Comparison of ENCODE assay signal across 1 cellular context in the genomic region with DNA sequence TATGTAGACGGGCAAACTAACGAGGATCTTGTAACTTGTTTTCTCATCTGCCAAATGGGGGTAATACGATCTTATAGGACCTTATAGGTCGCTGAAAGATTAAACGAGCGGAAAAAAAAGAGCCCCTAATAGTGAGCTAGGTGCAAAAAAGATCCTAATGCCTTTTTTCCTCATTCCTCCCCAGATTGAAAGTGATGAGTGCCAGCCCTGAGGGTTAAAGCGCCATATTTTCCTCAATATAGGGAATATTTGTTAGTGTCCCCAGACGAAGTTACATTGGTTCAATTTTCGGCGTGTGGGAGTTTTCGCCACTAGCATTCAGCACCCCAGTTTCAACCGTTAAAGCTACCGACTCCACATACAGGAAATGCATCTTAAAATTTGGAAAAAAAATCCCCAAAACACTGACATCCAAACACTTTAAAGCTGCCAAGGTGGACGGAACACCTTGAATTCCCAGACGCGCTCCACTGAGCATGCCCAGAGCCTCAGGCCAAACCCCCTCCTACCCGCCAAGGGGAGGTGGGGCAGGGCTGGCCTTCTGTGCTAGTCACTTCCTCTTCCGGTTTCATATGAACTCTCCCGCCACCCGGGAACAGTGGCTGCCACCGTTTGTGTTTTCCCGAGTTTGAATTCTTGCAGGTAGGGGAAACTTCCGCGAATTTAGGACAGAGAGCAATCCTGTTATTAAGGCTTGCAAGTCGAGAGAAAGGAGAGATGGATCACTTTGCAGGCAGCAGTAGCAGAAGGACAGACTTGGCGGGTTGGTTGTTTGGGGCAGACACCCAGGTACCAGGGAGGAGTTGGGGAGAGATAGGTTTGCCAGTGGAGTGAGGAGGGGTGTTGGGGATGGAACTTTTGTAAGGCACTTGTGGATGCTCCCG.
TF ChIP-seq lines count a peak whose summit lies in the region.

A gene with protein sequence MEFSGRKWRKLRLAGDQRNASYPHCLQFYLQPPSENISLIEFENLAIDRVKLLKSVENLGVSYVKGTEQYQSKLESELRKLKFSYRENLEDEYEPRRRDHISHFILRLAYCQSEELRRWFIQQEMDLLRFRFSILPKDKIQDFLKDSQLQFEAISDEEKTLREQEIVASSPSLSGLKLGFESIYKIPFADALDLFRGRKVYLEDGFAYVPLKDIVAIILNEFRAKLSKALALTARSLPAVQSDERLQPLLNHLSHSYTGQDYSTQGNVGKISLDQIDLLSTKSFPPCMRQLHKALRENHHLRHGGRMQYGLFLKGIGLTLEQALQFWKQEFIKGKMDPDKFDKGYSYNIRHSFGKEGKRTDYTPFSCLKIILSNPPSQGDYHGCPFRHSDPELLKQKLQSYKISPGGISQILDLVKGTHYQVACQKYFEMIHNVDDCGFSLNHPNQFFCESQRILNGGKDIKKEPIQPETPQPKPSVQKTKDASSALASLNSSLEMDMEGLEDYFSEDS (plus strand): TSS at position 571 of the 884 bp plus-strand sequence. CDS start 816 bp downstream, outside the sequence.

TF ChIP-seq in K562, 482 proteins besides CTCF, POLR2A, EP300 and RAD21 (continued from another document and continues in another):
- TF ChIP-seq HOMEZ (CRISPR knock-in tag; IDR thresholded peaks at IDR 0.05): no peak
- no peak; the same call in 1 of the 2 replicates for TF ChIP-seq NFRKB (IDR thresholded peaks at IDR 0.05; ENCODE audit: low read depth)
- TF ChIP-seq FOSL1 (tag; conservative IDR thresholded peaks at IDR 0.05): no peak
- no peak for TF ChIP-seq ZNF551 (CRISPR knock-in tag; IDR thresholded peaks at IDR 0.05)
- TF ChIP-seq ZC3H11A (IDR thresholded peaks at IDR 0.05; ENCODE audit: low read depth, low read length): no peak
- no peak for TF ChIP-seq POLR2AphosphoS2 (IDR thresholded peaks at IDR 0.05; ENCODE audit: low read length)
- no peak for TF ChIP-seq CEBPG (CRISPR knock-in tag; IDR thresholded peaks at IDR 0.05)
- TF ChIP-seq CEBPG (tag; conservative IDR thresholded peaks at IDR 0.05 in 1 of 2, IDR thresholded peaks at IDR 0.05 in 1 of 2): no peak
- TF ChIP-seq ZNF184 (CRISPR knock-in tag; IDR thresholded peaks at IDR 0.05): no peak
- TF ChIP-seq NR3C1 (CRISPR knock-in tag; IDR thresholded peaks at IDR 0.05): no peak
- no peak for TF ChIP-seq ILF3 (IDR thresholded peaks at IDR 0.05; ENCODE audit: borderline replicate concordance)
- 0 out of 2 replicates have a peak, but pooled peaks have one; percentile 45 for TF ChIP-seq SP1 (CRISPR knock-in tag; IDR thresholded peaks at IDR 0.05)
- peak; percentile 69 for TF ChIP-seq C11orf30 (IDR thresholded peaks at IDR 0.05; ENCODE audit: low read depth)
- TF ChIP-seq XRCC5 (IDR thresholded peaks at IDR 0.05; ENCODE audit: low read depth, low read length): 0 out of 2 replicates have a peak, but pooled peaks have one; percentile 25
- peak; percentile 63; the same call in 1 of the 2 replicates for TF ChIP-seq E2F3 (CRISPR knock-in tag; IDR thresholded peaks at IDR 0.05)
- no peak for TF ChIP-seq ZSCAN29 (IDR thresholded peaks at IDR 0.05)
- peak; percentile 17 for TF ChIP-seq SAP30 (IDR thresholded peaks at IDR 0.05; ENCODE audit: borderline replicate concordance, insufficient read depth, low read depth, low read length, poor library complexity, severe bottlenecking)
- no peak for TF ChIP-seq ZNF3 (CRISPR knock-in tag; IDR thresholded peaks at IDR 0.05)
- TF ChIP-seq, protein P1, sequence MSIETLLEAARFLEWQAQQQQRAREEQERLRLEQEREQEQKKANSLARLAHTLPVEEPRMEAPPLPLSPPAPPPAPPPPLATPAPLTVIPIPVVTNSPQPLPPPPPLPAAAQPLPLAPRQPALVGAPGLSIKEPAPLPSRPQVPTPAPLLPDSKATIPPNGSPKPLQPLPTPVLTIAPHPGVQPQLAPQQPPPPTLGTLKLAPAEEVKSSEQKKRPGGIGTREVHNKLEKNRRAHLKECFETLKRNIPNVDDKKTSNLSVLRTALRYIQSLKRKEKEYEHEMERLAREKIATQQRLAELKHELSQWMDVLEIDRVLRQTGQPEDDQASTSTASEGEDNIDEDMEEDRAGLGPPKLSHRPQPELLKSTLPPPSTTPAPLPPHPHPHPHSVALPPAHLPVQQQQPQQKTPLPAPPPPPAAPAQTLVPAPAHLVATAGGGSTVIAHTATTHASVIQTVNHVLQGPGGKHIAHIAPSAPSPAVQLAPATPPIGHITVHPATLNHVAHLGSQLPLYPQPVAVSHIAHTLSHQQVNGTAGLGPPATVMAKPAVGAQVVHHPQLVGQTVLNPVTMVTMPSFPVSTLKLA (conservative IDR thresholded peaks at IDR 0.05): peak in 1 of 2 experiments; percentile 57; a peak in 3 of 4 replicates
- no peak for TF ChIP-seq ZNF75A (CRISPR knock-in tag; IDR thresholded peaks at IDR 0.05)
- no peak for TF ChIP-seq ZNF561 (CRISPR knock-in tag; conservative IDR thresholded peaks at IDR 0.05)
- no peak; a peak in 1 of 4 replicates for TF ChIP-seq RCOR1 (IDR thresholded peaks at IDR 0.05; ENCODE audit: borderline replicate concordance in 1 of 2, low read depth in 2 of 2, low read length in 2 of 2)
- TF ChIP-seq TFAM (CRISPR knock-in tag; conservative IDR thresholded peaks at IDR 0.05): no peak
- TF ChIP-seq SMARCA4 (IDR thresholded peaks at IDR 0.05): no peak
- no peak for TF ChIP-seq GATAD2A (IDR thresholded peaks at IDR 0.05)
- TF ChIP-seq ATF7 (IDR thresholded peaks at IDR 0.05): no peak
- TF ChIP-seq TAL1 (IDR thresholded peaks at IDR 0.05): no peak
- no peak for TF ChIP-seq SIRT6 (IDR thresholded peaks at IDR 0.05; ENCODE audit: low read depth, low read length)
- no peak for TF ChIP-seq GTF3C2 (IDR thresholded peaks at IDR 0.05; ENCODE audit: borderline replicate concordance, extremely low read depth, insufficient read length)
- no peak for TF ChIP-seq GATA2 (CRISPR knock-in tag; IDR thresholded peaks at IDR 0.05)
- TF ChIP-seq, protein P2, sequence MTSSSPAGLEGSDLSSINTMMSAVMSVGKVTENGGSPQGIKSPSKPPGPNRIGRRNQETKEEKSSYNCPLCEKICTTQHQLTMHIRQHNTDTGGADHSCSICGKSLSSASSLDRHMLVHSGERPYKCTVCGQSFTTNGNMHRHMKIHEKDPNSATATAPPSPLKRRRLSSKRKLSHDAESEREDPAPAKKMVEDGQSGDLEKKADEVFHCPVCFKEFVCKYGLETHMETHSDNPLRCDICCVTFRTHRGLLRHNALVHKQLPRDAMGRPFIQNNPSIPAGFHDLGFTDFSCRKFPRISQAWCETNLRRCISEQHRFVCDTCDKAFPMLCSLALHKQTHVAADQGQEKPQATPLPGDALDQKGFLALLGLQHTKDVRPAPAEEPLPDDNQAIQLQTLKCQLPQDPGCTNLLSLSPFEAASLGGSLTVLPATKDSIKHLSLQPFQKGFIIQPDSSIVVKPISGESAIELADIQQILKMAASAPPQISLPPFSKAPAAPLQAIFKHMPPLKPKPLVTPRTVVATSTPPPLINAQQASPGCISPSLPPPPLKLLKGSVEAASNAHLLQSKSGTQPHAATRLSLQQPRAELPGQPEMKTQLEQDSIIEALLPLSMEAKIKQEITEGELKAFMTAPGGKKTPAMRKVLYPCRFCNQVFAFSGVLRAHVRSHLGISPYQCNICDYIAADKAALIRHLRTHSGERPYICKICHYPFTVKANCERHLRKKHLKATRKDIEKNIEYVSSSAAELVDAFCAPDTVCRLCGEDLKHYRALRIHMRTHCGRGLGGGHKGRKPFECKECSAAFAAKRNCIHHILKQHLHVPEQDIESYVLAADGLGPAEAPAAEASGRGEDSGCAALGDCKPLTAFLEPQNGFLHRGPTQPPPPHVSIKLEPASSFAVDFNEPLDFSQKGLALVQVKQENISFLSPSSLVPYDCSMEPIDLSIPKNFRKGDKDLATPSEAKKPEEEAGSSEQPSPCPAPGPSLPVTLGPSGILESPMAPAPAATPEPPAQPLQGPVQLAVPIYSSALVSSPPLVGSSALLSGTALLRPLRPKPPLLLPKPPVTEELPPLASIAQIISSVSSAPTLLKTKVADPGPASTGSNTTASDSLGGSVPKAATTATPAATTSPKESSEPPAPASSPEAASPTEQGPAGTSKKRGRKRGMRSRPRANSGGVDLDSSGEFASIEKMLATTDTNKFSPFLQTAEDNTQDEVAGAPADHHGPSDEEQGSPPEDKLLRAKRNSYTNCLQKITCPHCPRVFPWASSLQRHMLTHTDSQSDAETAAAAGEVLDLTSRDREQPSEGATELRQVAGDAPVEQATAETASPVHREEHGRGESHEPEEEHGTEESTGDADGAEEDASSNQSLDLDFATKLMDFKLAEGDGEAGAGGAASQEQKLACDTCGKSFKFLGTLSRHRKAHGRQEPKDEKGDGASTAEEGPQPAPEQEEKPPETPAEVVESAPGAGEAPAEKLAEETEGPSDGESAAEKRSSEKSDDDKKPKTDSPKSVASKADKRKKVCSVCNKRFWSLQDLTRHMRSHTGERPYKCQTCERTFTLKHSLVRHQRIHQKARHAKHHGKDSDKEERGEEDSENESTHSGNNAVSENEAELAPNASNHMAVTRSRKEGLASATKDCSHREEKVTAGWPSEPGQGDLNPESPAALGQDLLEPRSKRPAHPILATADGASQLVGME (CRISPR knock-in tag; IDR thresholded peaks at IDR 0.05): no peak
- no peak for TF ChIP-seq KDM1A (IDR thresholded peaks at IDR 0.05)
- no peak for TF ChIP-seq HINFP (tag; conservative IDR thresholded peaks at IDR 0.05; ENCODE audit: low read depth)
- TF ChIP-seq CBX2 (IDR thresholded peaks at IDR 0.05; ENCODE audit: insufficient read depth, low read length, poor library complexity, severe bottlenecking): no peak
- no peak for TF ChIP-seq ELF4 (CRISPR knock-in tag; IDR thresholded peaks at IDR 0.05)
- TF ChIP-seq SP2 (IDR thresholded peaks at IDR 0.05; ENCODE audit: extremely low read depth, low read depth, low read length, poor library complexity, severe bottlenecking): no peak
- no peak for TF ChIP-seq ZNF668 (CRISPR knock-in tag; IDR thresholded peaks at IDR 0.05)
- no peak for TF ChIP-seq RFX7 (CRISPR knock-in tag; IDR thresholded peaks at IDR 0.05)
- TF ChIP-seq, protein P3, sequence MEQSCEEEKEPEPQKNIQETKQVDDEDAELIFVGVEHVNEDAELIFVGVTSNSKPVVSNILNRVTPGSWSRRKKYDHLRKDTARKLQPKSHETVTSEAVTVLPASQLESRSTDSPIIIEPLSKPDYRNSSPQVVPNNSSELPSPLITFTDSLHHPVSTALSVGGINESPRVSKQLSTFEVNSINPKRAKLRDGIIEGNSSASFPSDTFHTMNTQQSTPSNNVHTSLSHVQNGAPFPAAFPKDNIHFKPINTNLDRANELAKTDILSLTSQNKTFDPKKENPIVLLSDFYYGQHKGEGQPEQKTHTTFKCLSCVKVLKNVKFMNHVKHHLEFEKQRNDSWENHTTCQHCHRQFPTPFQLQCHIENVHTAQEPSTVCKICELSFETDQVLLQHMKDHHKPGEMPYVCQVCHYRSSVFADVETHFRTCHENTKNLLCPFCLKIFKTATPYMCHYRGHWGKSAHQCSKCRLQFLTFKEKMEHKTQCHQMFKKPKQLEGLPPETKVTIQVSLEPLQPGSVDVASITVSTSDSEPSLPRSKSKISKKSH (CRISPR knock-in tag; IDR thresholded peaks at IDR 0.05): no peak
- TF ChIP-seq HNRNPUL1 (IDR thresholded peaks at IDR 0.05; ENCODE audit: low read length): no peak
- TF ChIP-seq DNMT1 (IDR thresholded peaks at IDR 0.05): no peak
- TF ChIP-seq TRIM24 (IDR thresholded peaks at IDR 0.05): 0 out of 4 replicates have a peak, but pooled peaks of 1 of the 2 experiments have one; percentile 40
- TF ChIP-seq KLF6 (CRISPR knock-in tag; IDR thresholded peaks at IDR 0.05; ENCODE audit: borderline replicate concordance): no peak
- TF ChIP-seq ZNF146 (CRISPR knock-in tag; IDR thresholded peaks at IDR 0.05; ENCODE audit: unreplicated experiment): no peak
- TF ChIP-seq JUNB (CRISPR knock-in tag; conservative IDR thresholded peaks at IDR 0.05): no peak
